ENCODE assay signal across 14 cellular contexts in genomic region chr9:127056446-127056845, GRCh38.
"Had no signal": no experiment of that assay in that cellular context is flagged by ENCODE, and none has a peak within 500 bp of the region (broad histone marks: within the 10 kb centered on the region; RNA-seq: fewer than 3 reads in every experiment).

No MANE protein-coding gene starts in this region.

- H3K36me3 ChIP-seq: right lobe of liver, thoracic aorta, transverse colon had no signal

- H3K27me3 ChIP-seq: right lobe of liver, transverse colon had no signal

- ATAC-seq: right lobe of liver; stimulated activated effector memory CD8-positive, alpha-beta T cell treated with anti-CD3 and anti-CD28 coated beads, Interleukin-12 subunit alpha, Interleukin-12 subunit beta, amount 100 ng/mL, for 72 hours had no signal

- DNase-seq: erythroblast; foreskin melanocyte; islet precursor cell; left ventricle myocardium superior; mesendoderm; naive B cell; psoas muscle; retina; right lobe of liver; stimulated activated CD4-positive, alpha-beta T cell treated with anti-CD3 and anti-CD28 coated beads, Interleukin-4, amount 100 ng/mL, for 1 hour; stimulated activated CD8-positive, alpha-beta memory T cell treated with anti-CD3 and anti-CD28 coated beads, Interleukin-4, amount 100 ng/mL, for 48 hours; transverse colon had no signal

- H3K9me3 ChIP-seq: psoas muscle, right lobe of liver, thoracic aorta, transverse colon had no signal

- H3K4me3 ChIP-seq: psoas muscle, right lobe of liver, thoracic aorta, transverse colon had no signal

- H3K4me1 ChIP-seq: right lobe of liver had no signal

- H3K27ac ChIP-seq: right lobe of liver, thoracic aorta, transverse colon had no signal
